ENCODE assay signal across 8 cellular contexts in the genomic region with DNA sequence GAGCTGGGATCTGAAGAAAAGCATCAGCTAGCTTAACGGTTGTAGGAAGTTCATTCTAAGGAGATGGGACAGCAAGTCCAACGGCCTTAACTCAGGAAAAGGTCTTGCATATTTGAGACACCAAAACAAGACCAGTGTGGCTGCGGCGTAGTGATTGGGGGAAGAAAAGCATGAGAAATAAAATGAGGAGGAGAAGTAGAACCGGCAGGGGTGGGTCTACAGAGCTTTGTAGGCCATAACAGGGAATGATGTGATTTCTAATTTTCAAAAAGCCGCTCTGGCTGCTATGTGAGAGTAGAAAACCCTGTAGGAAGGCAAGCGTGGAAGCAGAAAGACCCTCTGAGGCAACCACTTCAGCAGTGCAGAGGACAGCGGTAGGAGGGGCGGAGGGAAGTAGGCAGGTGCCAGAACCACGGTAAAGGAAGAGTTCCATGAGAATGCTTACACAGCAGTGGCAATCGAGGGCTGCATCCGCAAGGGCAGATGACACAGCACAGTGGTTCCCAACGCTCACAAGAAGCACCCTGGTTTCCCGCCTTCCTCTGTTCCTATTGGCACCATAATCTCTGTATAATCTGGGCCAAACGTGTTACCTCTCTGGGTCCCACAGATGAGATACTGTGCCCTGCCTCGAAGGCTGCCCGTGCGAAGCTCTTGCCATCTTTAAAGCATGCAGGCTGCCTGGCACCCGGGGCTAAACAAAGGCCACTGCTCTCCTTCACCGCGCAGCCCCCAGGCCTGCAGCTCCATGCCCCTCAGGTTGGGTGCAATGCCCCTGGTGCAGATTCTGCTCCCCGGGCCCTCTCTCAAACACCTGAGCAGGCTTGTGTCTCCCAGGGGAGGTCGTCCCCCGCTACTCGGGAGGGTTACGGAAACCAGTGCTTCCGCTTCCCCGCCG. TPM values are rescaled to one million over a fixed set of nuclear protein-coding genes. Genes with fewer than 3 reads are reported as not detected.
DNase-seq lines count a peak whose midpoint lies in the region; ATAC-seq and TF ChIP-seq lines count a peak whose summit lies in the region.

No MANE protein-coding gene starts in this region.

- peak overlapping the region; percentile 90 for H3K4me3 Mint-ChIP-seq in activated CD4-positive, alpha-beta T cell treated with anti-CD3 and anti-CD28 coated beads for 36 hours

- H3K36me3 Mint-ChIP-seq in activated CD4-positive, alpha-beta T cell treated with anti-CD3 and anti-CD28 coated beads for 36 hours (ENCODE audit: low read depth) = peaks cover 26% of the 10 kb centered on the region

- in situ Hi-C loops in GM13976 (cut with MboI; ENCODE audit: low sequenced_read_pairs, unreplicated experiment) = loop anchor here (5.0 kb wide), 1 partner anchor 95 kb away; no protein-coding TSS in a partner anchor

- peaks cover 36% of the 10 kb centered on the region for H3K4me1 Mint-ChIP-seq in activated CD4-positive, alpha-beta T cell treated with anti-CD3 and anti-CD28 coated beads for 36 hours

- H3K4me1 ChIP-seq in lung (ENCODE audit: control insufficient read depth in 2 of 2, insufficient read depth in 2 of 2, low read length in 2 of 2) (peaks cover 0 to 2% of the 10 kb centered on the region in 2 donors), thymus (ENCODE audit: control insufficient read depth, insufficient read depth, low read length) (peaks cover 11% of the 10 kb centered on the region)

- H3K9me3 ChIP-seq in lung (ENCODE audit: control insufficient read depth in 2 of 2, insufficient read depth in 1 of 2, low read length in 1 of 2) = no peaks in the 10 kb centered on the region
- no peaks in the 10 kb centered on the region for H3K9me3 ChIP-seq in thymus (ENCODE audit: control insufficient read depth)

- peak; percentile 66 for DNase-seq in activated CD4-positive, alpha-beta T cell treated with anti-CD3 and anti-CD28 coated beads for 36 hours
- DNase-seq in activated CD4-positive, alpha-beta T cell treated with anti-CD3 and anti-CD28 coated beads for 1 hour = no peak
- DNase-seq in SHP77 (lab: John Stamatoyannopoulos, UW) = peak; percentile 46 to 55
- DNase-seq in lung (ENCODE audit: low spot score) = no peak
- no peak for DNase-seq in GM13976 (ENCODE audit: low spot score)

- no peaks in the 10 kb centered on the region for H3K27me3 ChIP-seq in lung (ENCODE audit: control insufficient read depth, insufficient read depth)
- H3K27me3 ChIP-seq in thymus (ENCODE audit: control insufficient read depth, insufficient read depth) = no peaks in the 10 kb centered on the region

- H3K27me3 Mint-ChIP-seq in activated CD4-positive, alpha-beta T cell treated with anti-CD3 and anti-CD28 coated beads for 36 hours = no peaks in the 10 kb centered on the region

- H3K27ac Mint-ChIP-seq in activated CD4-positive, alpha-beta T cell treated with anti-CD3 and anti-CD28 coated beads for 36 hours = peak overlapping the region; percentile 79

- CTCF ChIA-PET in activated CD4-positive, alpha-beta T cell treated with anti-CD3 and anti-CD28 coated beads for 36 hours (lab: Charles Lee) = interaction anchor here (0.6 to 3.0 kb wide), 29 partner anchors 8 to 864 kb away, joined by 3 to 38 read pairs (median 5); partner anchors contain the start of genes ANKRD36, CNNM3 and SEMA4C

- no peak for TF ChIP-seq CTCF in lung (IDR thresholded peaks at IDR 0.05; ENCODE audit: control extremely low read depth, extremely low read depth)
- TF ChIP-seq CTCF in GM13976 (IDR thresholded peaks at IDR 0.05; ENCODE audit: borderline replicate concordance, control extremely low read depth, extremely low read depth, insufficient read depth, missing control alignments) = no peak

- 11 to 12% methylated on average over 29 of the region's 29 CpGs for WGBS in lung, 2 donors
- WGBS in thymus = 15% methylated on average over 29 of the region's 29 CpGs

- intact Hi-C loops in activated CD4-positive, alpha-beta T cell treated with anti-CD3 and anti-CD28 coated beads for 36 hours (cut with DNase I, micrococcal nuclease) = loop anchor here in 1 of 2 experiments (2.0 to 5.0 kb wide), 2 partner anchors 40 to 220 kb away; partner anchors contain the start of genes CNNM3 and KANSL3

- H3K36me3 ChIP-seq in lung (ENCODE audit: control insufficient read depth in 2 of 2, insufficient read depth in 2 of 2, low read length in 2 of 2) (peaks cover 0 to 24% of the 10 kb centered on the region in 2 donors), thymus (ENCODE audit: control insufficient read depth, insufficient read depth) (peaks cover 15% of the 10 kb centered on the region)

- H3K9me3 Mint-ChIP-seq in activated CD4-positive, alpha-beta T cell treated with anti-CD3 and anti-CD28 coated beads for 36 hours (ENCODE audit: low read depth) = no peaks in the 10 kb centered on the region

- ATAC-seq in activated CD4-positive, alpha-beta T cell treated with anti-CD3 and anti-CD28 coated beads for 36 hours = no peak
- ATAC-seq in HG03432 (IDR thresholded peaks at IDR 0.05; ENCODE audit: unreplicated experiment) = peak; percentile 23
- no peak for ATAC-seq in lung (ENCODE audit: insufficient read depth, low FRiP score)

- peak overlapping the region; percentile 83 for H3K4me3 ChIP-seq in lung
- peak overlapping the region; percentile 71 for H3K4me3 ChIP-seq in thymus (ENCODE audit: low read length)

- H3K27ac ChIP-seq in cingulate gyrus (ENCODE audit: low read depth, low read length) = peak overlapping the region; percentile 69
- peak overlapping the region; percentile 76 to 91 for H3K27ac ChIP-seq in lung (ENCODE audit: low read depth in 1 of 2, low read length in 1 of 2)
- H3K27ac ChIP-seq in thymus (ENCODE audit: low read depth) = peak overlapping the region; percentile 92

- POLR2A ChIA-PET in activated CD4-positive, alpha-beta T cell treated with anti-CD3 and anti-CD28 coated beads for 36 hours (lab: Charles Lee) = interaction anchor here (0.6 to 1.3 kb wide), 8 partner anchors 9 to 69 kb away, joined by 3 to 7 read pairs (median 4); partner anchors contain the start of gene CNNM3

RNA-seq across cellular contexts. Expression of gene ANKRD39, which starts 0.8 kb away (rescaled TPM):
- 10 to 100 TPM; 23.0 to 23.6 TPM for total RNA-seq in activated CD4-positive, alpha-beta T cell treated with anti-CD3 and anti-CD28 coated beads for 36 hours
- 10 to 100 TPM in 1 of 2 donors, 1 to 10 TPM in 1; 7.4 to 16.9 TPM for total RNA-seq in lung
- polyA plus RNA-seq in lung (10 to 100 TPM; 15.5 to 15.7 TPM), thymus (10.0 TPM)

RNA-seq across cellular contexts. Expression of gene SEMA4C, which starts 12.9 kb away (rescaled TPM):
- 1 to 10 TPM; 7.5 to 9.6 TPM for total RNA-seq in activated CD4-positive, alpha-beta T cell treated with anti-CD3 and anti-CD28 coated beads for 36 hours
- 10 to 100 TPM; 34.7 to 42.0 TPM for total RNA-seq in lung
- 10 to 100 TPM; 18.8 to 23.0 TPM for polyA plus RNA-seq in lung
- polyA plus RNA-seq in thymus = 14.1 TPM

RNA-seq across cellular contexts. Expression of gene ANKRD23, which starts 13.2 kb away (rescaled TPM):
- total RNA-seq in activated CD4-positive, alpha-beta T cell treated with anti-CD3 and anti-CD28 coated beads for 36 hours = 1 to 10 TPM; 5.1 to 5.3 TPM
- total RNA-seq in lung = 1 to 10 TPM; 6.4 to 6.9 TPM
- polyA plus RNA-seq in lung (1 to 10 TPM; 1.5 to 2.4 TPM), thymus (7.5 TPM)

RNA-seq across cellular contexts. Expression of gene CNNM3, which starts 41.0 kb away (rescaled TPM):
- total RNA-seq in activated CD4-positive, alpha-beta T cell treated with anti-CD3 and anti-CD28 coated beads for 36 hours = 10 to 100 TPM; 19.2 to 31.2 TPM
- total RNA-seq in lung = 10 to 100 TPM; 21.7 to 31.4 TPM
- polyA plus RNA-seq in lung (1 to 10 TPM; 7.2 to 7.6 TPM), thymus (7.3 TPM)

Comparison
In these comparisons a context has a peak if more than half of its experiments do, and no peak if none do; other contexts are left out.
1. DNase-seq: peak in activated CD4-positive, alpha-beta T cell treated with anti-CD3 and anti-CD28 coated beads for 36 hours (single experiment) and SHP77 (2 of 2); none in activated CD4-positive, alpha-beta T cell treated with anti-CD3 and anti-CD28 coated beads for 1 hour (single experiment), lung (single experiment) and GM13976 (single experiment).
2. Peak in every context shown above with its lines, with median percentiles within 50 percentile points of each other: H3K27ac ChIP-seq.